Comparison of ENCODE assay signal across 7 cellular contexts in genomic region chr2:101667823-101668222, GRCh38.
"Had no signal": no experiment of that assay in that cellular context is flagged by ENCODE, and none has a peak within 500 bp of the region (broad histone marks: within the 10 kb centered on the region; RNA-seq: fewer than 3 reads in every experiment).

No MANE protein-coding gene starts in this region.

- H3K36me3 ChIP-seq: HAP-1 had no signal

- H3K27ac ChIP-seq: HL-60 had no signal

- H3K4me3 ChIP-seq: HAP-1, K562 had no signal

- ATAC-seq: K562 had no signal

- DNase-seq: GOT3, H7, IMR-90, KG1 had no signal

- H3K4me1 ChIP-seq: HAP-1 had no signal

- H3K9me3 ChIP-seq: HAP-1 had no signal
